In genomic region chr2:218406209-218406948, GRCh38 we compare ENCODE assay signal across 8 cellular contexts. TPM values are rescaled to one million over a fixed set of nuclear protein-coding genes. Genes with fewer than 3 reads are reported as not detected.
A peak's percentile ranks its signal among the peaks of the same experiment; 100 is the strongest.
DNase-seq lines count a peak whose midpoint lies in the region; ATAC-seq and TF ChIP-seq lines count a peak whose summit lies in the region.

No MANE protein-coding gene starts in this region.

- CTCF ChIA-PET in BJ (lab: Yijun Ruan, JAX): interaction anchor here (0.5 to 2.5 kb wide), 7 partner anchors 10 to 241 kb away, joined by 4 to 17 read pairs (median 4); no protein-coding TSS in a partner anchor

- peak overlapping the region; percentile 28 for H3K4me3 ChIP-seq in BJ (ENCODE audit: low read depth, low read length)

- peak; percentile 90 for TF ChIP-seq CTCF in BJ (IDR thresholded peaks at IDR 0.05; ENCODE audit: insufficient read depth, low read depth, low read length)

- POLR2A ChIA-PET in BJ (lab: Charles Lee): interaction anchor here (0.6 to 1.6 kb wide), 4 partner anchors 9 to 120 kb away, joined by 3 to 21 read pairs (median 4); no protein-coding TSS in a partner anchor

- H3K36me3 ChIP-seq in BJ (ENCODE audit: control insufficient read depth, insufficient read depth, low read length): peaks cover 24% of the 10 kb centered on the region

- peak; percentile 76 for DNase-seq in BJ (ENCODE audit: low read depth)
- peak; percentile 96 for DNase-seq in GM19238 (ENCODE audit: insufficient read length, low spot score)
- DNase-seq in NCI-H446 treated with DMSO at 0.1 percent for 48 hours (lab: John Stamatoyannopoulos, UW): peak; percentile 89
- peak; percentile 89 for DNase-seq in activated CD4-positive, CD25-positive, alpha-beta regulatory T cell treated with anti-CD3 and anti-CD28 coated beads, Interleukin-2, amount 50 U/mL, for 72 hours
- DNase-seq in cerebellar nuclear complex (lab: John Stamatoyannopoulos, UW): peak; percentile 64 to 82
- peak; percentile 90 for DNase-seq in kidney glomerular epithelial cell (lab: John Stamatoyannopoulos, UW)
- DNase-seq in stimulated activated CD4-positive, alpha-beta T cell treated with anti-CD3 and anti-CD28 coated beads, Interleukin-15, amount 100 ng/mL, for 48 hours (ENCODE audit: low read depth in 2 of 2): peak; percentile 87 to 96

- ATAC-seq in HG03432 (IDR thresholded peaks at IDR 0.05; ENCODE audit: unreplicated experiment): peak; percentile 83

- H3K27me3 ChIP-seq in BJ (ENCODE audit: control insufficient read depth, insufficient read depth, low read length): no peaks in the 10 kb centered on the region

RNA-seq across cellular contexts. Expression of gene CTDSP1, which starts 6.7 kb away (rescaled TPM):
- 104 and 166 TPM in 2 replicates for polyA plus RNA-seq in BJ (2011; rRNA removed)
- polyA minus RNA-seq in BJ (2011; rRNA and poly(A)+ RNA removed): 127 and 193 TPM in 2 replicates

RNA-seq across cellular contexts. Expression of gene VIL1, which starts 12.5 kb away (rescaled TPM):
- not detected in 2 replicates for polyA plus RNA-seq in BJ (2011; rRNA removed)
- polyA minus RNA-seq in BJ (2011; rRNA and poly(A)+ RNA removed): not detected in 2 replicates

RNA-seq across cellular contexts. Expression of gene SLC11A1, which starts 24.3 kb away (rescaled TPM):
- 0.05 and 0.23 TPM in 2 replicates for polyA plus RNA-seq in BJ (2011; rRNA removed)
- 0.05 and 0.14 TPM in 2 replicates for polyA minus RNA-seq in BJ (2011; rRNA and poly(A)+ RNA removed)

RNA-seq across cellular contexts. Expression of gene CATIP, which starts 49.7 kb away (rescaled TPM):
- not detected in 2 replicates for polyA plus RNA-seq in BJ (2011; rRNA removed)
- polyA minus RNA-seq in BJ (2011; rRNA and poly(A)+ RNA removed): not detected in 2 replicates

Comparison
In these comparisons a context has a peak if more than half of its experiments do, and no peak if none do; other contexts are left out.
1. Peak in every context shown above with its lines: DNase-seq, ATAC-seq and H3K4me3 ChIP-seq.